Comparison of ENCODE assay signal across 8 cellular contexts in genomic region chr2:240250985-240251847, GRCh38.
A peak's percentile ranks its signal among the peaks of the same experiment; 100 is the strongest.
DNase-seq lines count a peak whose midpoint lies in the region; ATAC-seq and TF ChIP-seq lines count a peak whose summit lies in the region.

No MANE protein-coding gene starts in this region.

- ATAC-seq in left cardiac atrium (peak; percentile 87 to 95), HG02852 (IDR thresholded peaks at IDR 0.05; ENCODE audit: unreplicated experiment) (no peak)

- DNase-seq in COLO668 (lab: John Stamatoyannopoulos, UW; ENCODE audit: unreplicated experiment) (peak; percentile 48), amygdala (lab: John Stamatoyannopoulos, UW) (peak in 54 of 56 donors; percentile 59 to 99 (median 86)), left cardiac atrium (peak; percentile 93), posterior vena cava (ENCODE audit: low spot score) (peak; percentile 97), germinal center (ENCODE audit: low spot score) (no peak)
- no peak for DNase-seq in stimulated activated naive CD4-positive, alpha-beta T cell treated with Interleukin-2 at 50 U/mL for 16 hours (lab: John Stamatoyannopoulos, UW)

- TF ChIP-seq RAD21 in Ishikawa (IDR thresholded peaks at IDR 0.05; ENCODE audit: low read depth): no peak

- intact Hi-C loops in left cardiac atrium (cut with DNase I): loop anchor here in 1 of 2 donors (5.0 kb wide), 1 partner anchor 121 kb away; no protein-coding TSS in a partner anchor
- intact Hi-C loops in posterior vena cava (cut with DNase I): loop anchor here in 1 of 2 donors (5.0 to 10.0 kb wide), 2 partner anchors 124 to 186 kb away; partner anchors contain the start of gene GPC1

- TF ChIP-seq EP300 in Ishikawa (IDR thresholded peaks at IDR 0.05; ENCODE audit: borderline replicate concordance): no peak; the same call in 1 of the 2 replicates

TF ChIP-seq in Ishikawa, 13 proteins besides CTCF, POLR2A, EP300 and RAD21:
- no peak for TF ChIP-seq CEBPB (IDR thresholded peaks at IDR 0.05)
- 0 out of 2 replicates have a peak, but pooled peaks have one; percentile 7 for TF ChIP-seq TEAD4 (IDR thresholded peaks at IDR 0.05)
- TF ChIP-seq MAX (IDR thresholded peaks at IDR 0.05): no peak
- TF ChIP-seq CREB1 (IDR thresholded peaks at IDR 0.05; ENCODE audit: low read depth): no peak
- peak; percentile 46; the same call in 1 of the 2 replicates for TF ChIP-seq NFIC (IDR thresholded peaks at IDR 0.05)
- TF ChIP-seq REST (IDR thresholded peaks at IDR 0.05; ENCODE audit: low read depth): no peak
- TF ChIP-seq EGR1 (IDR thresholded peaks at IDR 0.05): peak; percentile 93
- TF ChIP-seq FOXM1 (IDR thresholded peaks at IDR 0.05; ENCODE audit: borderline replicate concordance, low read depth): no peak
- peak; percentile 60; the same call in 1 of the 2 replicates for TF ChIP-seq ZBTB7A (IDR thresholded peaks at IDR 0.05; ENCODE audit: low read depth)
- no peak for TF ChIP-seq TAF1 (IDR thresholded peaks at IDR 0.05; ENCODE audit: low read depth)
- peak; percentile 33; the same call in 1 of the 2 replicates for TF ChIP-seq TCF12 (IDR thresholded peaks at IDR 0.05; ENCODE audit: low read depth)
- no peak for TF ChIP-seq YY1 (IDR thresholded peaks at IDR 0.05; ENCODE audit: low read depth)
- 0 out of 2 replicates have a peak, but pooled peaks have one; percentile 19 for TF ChIP-seq USF1 (IDR thresholded peaks at IDR 0.05)

Comparison
In these comparisons a context has a peak if more than half of its experiments do, and no peak if none do; other contexts are left out.
1. DNase-seq: peak in COLO668 (single experiment), amygdala (54 of 56), left cardiac atrium (single experiment) and posterior vena cava (single experiment); none in stimulated activated naive CD4-positive, alpha-beta T cell treated with Interleukin-2 at 50 U/mL for 16 hours (single experiment) and germinal center (single experiment).